Comparison of ENCODE assay signal across 14 cellular contexts in the genomic region with DNA sequence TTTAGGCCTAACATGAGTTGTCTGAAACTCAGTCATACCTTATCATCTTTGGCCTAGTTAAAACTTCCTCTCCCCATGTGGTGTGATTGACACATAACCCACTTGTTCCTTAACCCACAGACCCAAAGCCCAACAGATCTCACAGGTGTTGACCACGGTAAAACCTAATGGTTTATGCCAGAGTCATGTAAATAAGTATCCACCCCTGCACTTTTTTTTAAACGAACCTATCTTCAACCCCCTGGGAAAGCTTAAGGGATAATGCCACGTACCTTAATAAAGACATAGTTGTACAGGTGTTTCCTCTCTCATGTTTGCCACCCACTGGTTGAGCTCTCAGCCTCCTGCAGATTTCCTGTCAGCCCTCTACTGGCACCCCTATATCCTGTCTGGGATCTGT.
DNase-seq lines count a peak whose midpoint lies in the region; ATAC-seq and TF ChIP-seq lines count a peak whose summit lies in the region.
"Had no signal": no experiment of that assay in that cellular context is flagged by ENCODE, and none has a peak within 500 bp of the region (broad histone marks: within the 10 kb centered on the region; RNA-seq: fewer than 3 reads in every experiment).

No MANE protein-coding gene starts in this region.

- no peaks in the 10 kb centered on the region for H3K9me3 ChIP-seq in body of pancreas
- H3K9me3 ChIP-seq: testis had no signal

- no peak overlapping the region for H3K4me3 Mint-ChIP-seq in stimulated activated effector memory CD8-positive, alpha-beta T cell treated with anti-CD3 and anti-CD28 coated beads, Interleukin-12 subunit alpha, Interleukin-12 subunit beta, amount 100 ng/mL, for 72 hours
- H3K4me3 Mint-ChIP-seq: activated CD4-positive, alpha-beta T cell treated with anti-CD3 and anti-CD28 coated beads, Interleukin-2, amount 10 ng/mL, durations not matched to agents 24 days and 14 days had no signal

- H3K4me1 Mint-ChIP-seq in stimulated activated effector memory CD8-positive, alpha-beta T cell treated with anti-CD3 and anti-CD28 coated beads, Interleukin-12 subunit alpha, Interleukin-12 subunit beta, amount 100 ng/mL, for 72 hours = peaks cover 7% of the 10 kb centered on the region
- H3K4me1 Mint-ChIP-seq: activated CD4-positive, alpha-beta T cell treated with anti-CD3 and anti-CD28 coated beads, Interleukin-2, amount 10 ng/mL, durations not matched to agents 24 days and 14 days had no signal

- ATAC-seq in GM19324 (IDR thresholded peaks at IDR 0.05; ENCODE audit: low FRiP score, unreplicated experiment) = peak; percentile 82
- ATAC-seq in HG02840 (IDR thresholded peaks at IDR 0.05; ENCODE audit: low FRiP score, unreplicated experiment) = peak; percentile 79
- peak; percentile 97 for ATAC-seq in stimulated activated effector memory CD8-positive, alpha-beta T cell treated with anti-CD3 and anti-CD28 coated beads, Interleukin-12 subunit alpha, Interleukin-12 subunit beta, amount 100 ng/mL, for 72 hours
- no peak for ATAC-seq in stimulated activated naive CD8-positive, alpha-beta T cell treated with anti-CD3 and anti-CD28 coated beads, Interleukin-15, Interleukin-2, amounts not matched to agents 100 U/mL and 50 U/mL, for 24 hours
- no peak for ATAC-seq in omental fat pad (ENCODE audit: low FRiP score)
- no peak for ATAC-seq in body of pancreas

- TF ChIP-seq POLR2A in body of pancreas (IDR thresholded peaks at IDR 0.05) = no peak

- H3K27me3 ChIP-seq in body of pancreas = no peaks in the 10 kb centered on the region
- H3K27me3 ChIP-seq: testis had no signal

- no peak overlapping the region for H3K4me3 ChIP-seq in Jurkat, Clone E6-1 (ENCODE audit: low read length)
- H3K4me3 ChIP-seq in body of pancreas = no peak overlapping the region
- H3K4me3 ChIP-seq: testis had no signal

- TF ChIP-seq CTCF in omental fat pad (IDR thresholded peaks at IDR 0.05) (no peak), body of pancreas (IDR thresholded peaks at IDR 0.05) (no peak)

- WGBS in body of pancreas, 2 donors = 58 to 69% methylated on average over 3 of the region's 3 CpGs

- no peaks in the 10 kb centered on the region for H3K4me1 ChIP-seq in body of pancreas
- H3K4me1 ChIP-seq: testis had no signal

- no peaks in the 10 kb centered on the region for H3K36me3 ChIP-seq in body of pancreas (replicated peaks in 1 of 2; ENCODE audit: insufficient read depth in 1 of 2, low read depth in 2 of 2)

- peaks cover 15% of the 10 kb centered on the region for H3K9me3 Mint-ChIP-seq in stimulated activated effector memory CD8-positive, alpha-beta T cell treated with anti-CD3 and anti-CD28 coated beads, Interleukin-12 subunit alpha, Interleukin-12 subunit beta, amount 100 ng/mL, for 72 hours
- H3K9me3 Mint-ChIP-seq: activated CD4-positive, alpha-beta T cell treated with anti-CD3 and anti-CD28 coated beads, Interleukin-2, amount 10 ng/mL, durations not matched to agents 24 days and 14 days had no signal

- H3K27ac Mint-ChIP-seq in stimulated activated effector memory CD8-positive, alpha-beta T cell treated with anti-CD3 and anti-CD28 coated beads, Interleukin-12 subunit alpha, Interleukin-12 subunit beta, amount 100 ng/mL, for 72 hours = no peak overlapping the region
- H3K27ac Mint-ChIP-seq: activated CD4-positive, alpha-beta T cell treated with anti-CD3 and anti-CD28 coated beads, Interleukin-2, amount 10 ng/mL, durations not matched to agents 24 days and 14 days had no signal

- intact Hi-C loops in body of pancreas (cut with DNase I) = no loop called here

- H3K27ac ChIP-seq in body of pancreas = no peak overlapping the region
- H3K27ac ChIP-seq: testis had no signal

- H3K36me3 Mint-ChIP-seq in stimulated activated effector memory CD8-positive, alpha-beta T cell treated with anti-CD3 and anti-CD28 coated beads, Interleukin-12 subunit alpha, Interleukin-12 subunit beta, amount 100 ng/mL, for 72 hours = no peaks in the 10 kb centered on the region

- peak; percentile 21 for DNase-seq in Jurkat, Clone E6-1 (ENCODE audit: low read depth, low spot score)
- DNase-seq in stimulated activated effector memory CD8-positive, alpha-beta T cell treated with anti-CD3 and anti-CD28 coated beads, Interleukin-12 subunit alpha, Interleukin-12 subunit beta, amount 100 ng/mL, for 72 hours (ENCODE audit: low spot score in 2 of 2) = no peak
- no peak for DNase-seq in stimulated activated naive CD8-positive, alpha-beta T cell treated with anti-CD3 and anti-CD28 coated beads, Interleukin-15, Interleukin-2, amounts not matched to agents 100 U/mL and 50 U/mL, for 24 hours
- DNase-seq in omental fat pad (ENCODE audit: low spot score) = no peak
- no peak for DNase-seq in body of pancreas
- DNase-seq: activated CD4-positive, alpha-beta T cell treated with anti-CD3 and anti-CD28 coated beads, Interleukin-2, amount 10 ng/mL, durations not matched to agents 24 days and 14 days; activated T-cell treated with anti-CD3 and anti-CD28 coated beads, Interleukin-2, amount 50 U/mL, for 48 hours; amygdala; cortex of kidney; NCI-H1092; occipital lobe; testis had no signal

Comparison
In these comparisons a context has a peak if more than half of its experiments do, and no peak if none do; other contexts are left out.
1. ATAC-seq: peak in GM19324 (single experiment), HG02840 (single experiment) and stimulated activated effector memory CD8-positive, alpha-beta T cell treated with anti-CD3 and anti-CD28 coated beads, Interleukin-12 subunit alpha, Interleukin-12 subunit beta, amount 100 ng/mL, for 72 hours (single experiment); none in stimulated activated naive CD8-positive, alpha-beta T cell treated with anti-CD3 and anti-CD28 coated beads, Interleukin-15, Interleukin-2, amounts not matched to agents 100 U/mL and 50 U/mL, for 24 hours (single experiment), omental fat pad (single experiment) and body of pancreas (single experiment).